In the genomic region with DNA sequence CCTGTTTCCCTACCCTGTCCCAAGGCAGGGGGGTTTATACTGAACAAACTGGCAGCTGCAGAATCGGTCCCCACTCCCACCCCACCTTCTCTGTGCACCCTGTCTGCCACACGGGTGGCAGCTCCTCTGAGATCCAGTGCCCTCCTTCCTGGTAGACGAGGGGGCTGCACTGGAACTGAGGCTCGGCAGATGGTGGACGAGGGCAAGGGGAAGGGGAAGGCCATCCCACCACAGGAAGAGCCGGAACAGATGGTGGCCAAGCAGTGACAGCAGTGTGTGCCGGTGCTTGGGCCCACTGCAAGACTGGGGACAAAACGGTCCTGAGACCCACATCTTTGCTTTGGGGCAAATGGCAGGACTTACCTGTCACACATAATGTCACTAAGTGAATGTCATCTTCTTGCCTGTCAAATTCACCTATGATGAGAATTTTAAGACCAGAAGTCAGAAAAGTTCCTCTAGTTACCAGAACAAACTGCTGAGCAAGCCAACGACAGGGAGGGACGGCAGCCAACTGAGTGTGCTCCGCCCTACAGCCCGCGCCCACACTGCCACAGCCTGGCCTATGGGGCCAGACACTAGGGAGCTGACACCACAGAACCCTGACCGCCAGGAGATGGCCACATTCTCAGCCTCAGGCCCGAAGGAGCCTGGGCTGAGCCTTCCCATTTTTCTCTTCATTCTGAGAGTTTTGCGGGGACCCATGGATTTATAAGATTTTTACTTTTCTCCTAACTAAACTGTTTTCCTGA, we compare ENCODE assay signal across 9 cellular contexts. TPM values are rescaled to one million over a fixed set of nuclear protein-coding genes. Genes with fewer than 3 reads are reported as not detected.
DNase-seq lines count a peak whose midpoint lies in the region; ATAC-seq and TF ChIP-seq lines count a peak whose summit lies in the region.
"Had no signal": no experiment of that assay in that cellular context is flagged by ENCODE, and none has a peak within 500 bp of the region (broad histone marks: within the 10 kb centered on the region; RNA-seq: fewer than 3 reads in every experiment).

No MANE protein-coding gene starts in this region.

- H3K4me3 Mint-ChIP-seq in activated CD8-positive, alpha-beta T cell treated with anti-CD3 and anti-CD28 coated beads for 36 hours, result no peak overlapping the region

- TF ChIP-seq POLR2A in adrenal gland (IDR thresholded peaks at IDR 0.05), result no peak
- TF ChIP-seq POLR2A in prostate gland (IDR thresholded peaks at IDR 0.05), result no peak

- no peaks in the 10 kb centered on the region for H3K27me3 ChIP-seq in adrenal gland
- H3K27me3 ChIP-seq in left ventricle myocardium inferior (ENCODE audit: low read depth), result no peaks in the 10 kb centered on the region
- no peaks in the 10 kb centered on the region for H3K27me3 ChIP-seq in prostate gland (replicated peaks; ENCODE audit: insufficient read depth)
- no peaks in the 10 kb centered on the region for H3K27me3 ChIP-seq in A673 (replicated peaks; ENCODE audit: insufficient read depth, low read depth, low read length, poor library complexity)

- 48 to 53% (median 50%) methylated on average over 16 of the region's 16 CpGs for WGBS in adrenal gland, 4 donors
- 42% methylated on average over 16 of the region's 16 CpGs for WGBS in prostate gland

- in situ Hi-C loops in GM13976 (cut with MboI; ENCODE audit: low sequenced_read_pairs, unreplicated experiment), result loop anchor here (10.0 kb wide), 1 partner anchor 77 kb away; no protein-coding TSS in a partner anchor

- no TSS peak for BruUV-seq in A673 (replicated peaks; lab: Mats Ljungman, UMichigan)

- CTCF ChIA-PET in activated CD8-positive, alpha-beta T cell treated with anti-CD3 and anti-CD28 coated beads for 36 hours (lab: Charles Lee), result no interaction called here
- CTCF ChIA-PET in A673 (lab: Charles Lee), result no interaction called here

- H3K9me3 ChIP-seq in adrenal gland (replicated peaks in 1 of 3) (no peaks in the 10 kb centered on the region), left ventricle myocardium inferior (replicated peaks) (no peaks in the 10 kb centered on the region), prostate gland (no peaks in the 10 kb centered on the region), A673 (ENCODE audit: low read depth, low read length, poor library complexity, severe bottlenecking) (no peaks in the 10 kb centered on the region)

- H3K27ac ChIP-seq in adrenal gland, result peak overlapping the region in 2 of 5 donors; percentile 53 to 56
- peak overlapping the region; percentile 45 for H3K27ac ChIP-seq in left ventricle myocardium inferior (replicated peaks)
- peak overlapping the region in 1 of 2 donors; percentile 47 for H3K27ac ChIP-seq in prostate gland
- no peak overlapping the region for H3K27ac ChIP-seq in A673 (ENCODE audit: low read depth, low read length, poor library complexity, severe bottlenecking)
- H3K27ac ChIP-seq: KMS-11 had no signal

- no peaks in the 10 kb centered on the region for H3K9me3 Mint-ChIP-seq in activated CD8-positive, alpha-beta T cell treated with anti-CD3 and anti-CD28 coated beads for 36 hours

- intact Hi-C loops in adrenal gland (cut with DNase I) (no loop called here), left ventricle myocardium inferior (cut with micrococcal nuclease) (no loop called here), prostate gland (cut with DNase I) (no loop called here), A673 (cut with micrococcal nuclease; ENCODE audit: unreplicated experiment) (no loop called here)
- intact Hi-C loops in activated CD8-positive, alpha-beta T cell treated with anti-CD3 and anti-CD28 coated beads for 36 hours (cut with micrococcal nuclease), result no loop called here

- peaks cover 2% of the 10 kb centered on the region for H3K4me1 Mint-ChIP-seq in activated CD8-positive, alpha-beta T cell treated with anti-CD3 and anti-CD28 coated beads for 36 hours (ENCODE audit: low read depth)

- H3K36me3 Mint-ChIP-seq in activated CD8-positive, alpha-beta T cell treated with anti-CD3 and anti-CD28 coated beads for 36 hours (ENCODE audit: low read depth), result peaks cover 24% of the 10 kb centered on the region

- no peak overlapping the region for H3K4me3 ChIP-seq in adrenal gland
- no peak overlapping the region for H3K4me3 ChIP-seq in left ventricle myocardium inferior
- H3K4me3 ChIP-seq in prostate gland, result no peak overlapping the region
- H3K4me3 ChIP-seq in A673 (ENCODE audit: low read depth, low read length, poor library complexity, severe bottlenecking), result no peak overlapping the region

- DNase-seq in EH (ENCODE audit: low read depth), result peak; percentile 72
- DNase-seq in adrenal gland, result peak; percentile 66 to 87 (median 82)
- DNase-seq in left ventricle myocardium inferior, result peak; percentile 81
- peak; percentile 78 for DNase-seq in prostate gland (ENCODE audit: low spot score)
- no peak for DNase-seq in GM13976 (ENCODE audit: low spot score)
- DNase-seq in activated CD8-positive, alpha-beta T cell treated with anti-CD3 and anti-CD28 coated beads for 36 hours, result no peak
- no peak for DNase-seq in A673 (ENCODE audit: low spot score)

- no peak overlapping the region for H3K27ac Mint-ChIP-seq in activated CD8-positive, alpha-beta T cell treated with anti-CD3 and anti-CD28 coated beads for 36 hours

- no peak for ATAC-seq in activated CD8-positive, alpha-beta T cell treated with anti-CD3 and anti-CD28 coated beads for 36 hours
- ATAC-seq in GM21723 (IDR thresholded peaks at IDR 0.05; ENCODE audit: unreplicated experiment), result no peak

- POLR2A ChIA-PET in activated CD8-positive, alpha-beta T cell treated with anti-CD3 and anti-CD28 coated beads for 36 hours (lab: Charles Lee), result no interaction called here
- POLR2A ChIA-PET in A673 (lab: Charles Lee; ENCODE audit: low non-redundant PET), result no interaction called here

- H3K4me1 ChIP-seq in adrenal gland (replicated peaks in 1 of 2) (peaks cover 0 to 4% of the 10 kb centered on the region in 2 donors), left ventricle myocardium inferior (peaks cover 13% of the 10 kb centered on the region), prostate gland (replicated peaks) (no peaks in the 10 kb centered on the region), A673 (ENCODE audit: insufficient read depth, low read length, poor library complexity, severe bottlenecking) (no peaks in the 10 kb centered on the region)

- peaks cover 0 to 44% of the 10 kb centered on the region in 2 donors for H3K36me3 ChIP-seq in adrenal gland (replicated peaks in 1 of 2)
- H3K36me3 ChIP-seq in left ventricle myocardium inferior, result peaks cover 56% of the 10 kb centered on the region
- H3K36me3 ChIP-seq in prostate gland, result peaks cover 0 to 4% of the 10 kb centered on the region in 2 donors
- H3K36me3 ChIP-seq in A673 (ENCODE audit: insufficient read depth, low read length, poor library complexity, severe bottlenecking), result peaks cover 61% of the 10 kb centered on the region

- H3K27me3 Mint-ChIP-seq in activated CD8-positive, alpha-beta T cell treated with anti-CD3 and anti-CD28 coated beads for 36 hours, result no peaks in the 10 kb centered on the region

- TF ChIP-seq CTCF in adrenal gland (IDR thresholded peaks at IDR 0.05) (peak in 3 of 6 experiments; percentile 15 to 33 (median 16)), left ventricle myocardium inferior (IDR thresholded peaks at IDR 0.05; ENCODE audit: borderline replicate concordance) (peak; percentile 40), prostate gland (IDR thresholded peaks at IDR 0.05) (peak in 2 of 4 experiments; percentile 27 to 35), GM13976 (IDR thresholded peaks at IDR 0.05; ENCODE audit: borderline replicate concordance, control extremely low read depth, extremely low read depth, insufficient read depth, missing control alignments) (no peak), A673 (conservative IDR thresholded peaks at IDR 0.05; ENCODE audit: low read depth, low read length) (no peak)
- no peak for TF ChIP-seq CTCF in activated CD8-positive, alpha-beta T cell treated with anti-CD3 and anti-CD28 coated beads for 36 hours (IDR thresholded peaks at IDR 0.05)

RNA-seq across cellular contexts. Expression of gene NTAN1, which starts 14.4 kb away (rescaled TPM):
- total RNA-seq in adrenal gland (10 to 100 TPM; 14.6 to 52.2 (median 26.6) TPM), left ventricle myocardium inferior (17.9 TPM), prostate gland (10 to 100 TPM; 44.0 to 65.3 TPM), A673 (2021) (55.5 and 59.7 TPM in 2 replicates)
- polyA plus RNA-seq in adrenal gland, result 10 to 100 TPM; 29.2 to 49.0 (median 31.4) TPM
- total RNA-seq in activated CD8-positive, alpha-beta T cell treated with anti-CD3 and anti-CD28 coated beads for 36 hours, result 10 to 100 TPM; 34.9 to 37.7 TPM

RNA-seq across cellular contexts. Expression of gene RRN3, which starts 52.6 kb away (rescaled TPM):
- 10 to 100 TPM; 15.0 to 42.3 (median 27.4) TPM for total RNA-seq in adrenal gland
- polyA plus RNA-seq in adrenal gland, result 10 to 100 TPM; 13.6 to 35.7 (median 15.8) TPM
- 24.4 TPM for total RNA-seq in left ventricle myocardium inferior
- 10 to 100 TPM; 34.7 to 37.9 TPM for total RNA-seq in prostate gland
- 10 to 100 TPM; 30.3 to 33.0 TPM for total RNA-seq in activated CD8-positive, alpha-beta T cell treated with anti-CD3 and anti-CD28 coated beads for 36 hours
- 37.4 and 39.3 TPM in 2 replicates for total RNA-seq in A673 (2021)

Comparison
In these comparisons a context has a peak if more than half of its experiments do, and no peak if none do; other contexts are left out.
1. DNase-seq: peak in EH (single experiment), adrenal gland (7 of 7), left ventricle myocardium inferior (single experiment) and prostate gland (single experiment); none in GM13976 (single experiment), activated CD8-positive, alpha-beta T cell treated with anti-CD3 and anti-CD28 coated beads for 36 hours (single experiment) and A673 (single experiment).